Comparison of ENCODE assay signal across 9 cellular contexts in the genomic region with DNA sequence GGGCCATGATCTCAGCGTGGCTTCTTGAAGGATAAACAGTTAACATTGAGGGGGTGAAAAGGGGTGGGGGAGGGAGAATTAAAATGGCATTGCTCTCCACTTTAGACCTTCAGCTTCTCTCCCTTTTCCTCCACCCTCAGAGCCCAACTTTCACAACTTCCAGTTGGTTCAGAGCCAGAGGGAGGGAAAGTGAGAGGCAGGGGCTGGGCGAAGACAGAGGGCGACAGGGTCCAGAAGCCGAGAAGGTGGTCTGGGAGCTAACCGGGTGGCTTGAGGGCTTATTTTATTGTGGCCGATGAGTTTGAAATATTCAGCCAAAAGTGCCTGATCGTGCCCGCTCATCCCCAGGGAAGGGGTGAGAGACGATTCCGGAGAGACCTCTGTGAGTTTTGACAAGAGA. TPM values are rescaled to one million over a fixed set of nuclear protein-coding genes. Genes with fewer than 3 reads are reported as not detected.
DNase-seq lines count a peak whose midpoint lies in the region; ATAC-seq, FAIRE-seq and TF ChIP-seq lines count a peak whose summit lies in the region.
"Had no signal": no experiment of that assay in that cellular context is flagged by ENCODE, and none has a peak within 500 bp of the region (broad histone marks: within the 10 kb centered on the region; RNA-seq: fewer than 3 reads in every experiment).

No MANE protein-coding gene starts in this region.

- H3K27ac ChIP-seq in heart right ventricle (peak overlapping the region; percentile 66 to 97 (median 91)), colonic mucosa (peak overlapping the region; percentile 81), mucosa of rectum (ENCODE audit: low read depth in 2 of 2, low read length in 2 of 2) (peak overlapping the region; percentile 62 to 63), upper lobe of right lung (peak overlapping the region; percentile 89)

- DNase-seq in heart right ventricle (no peak), left ventricle myocardium superior (no peak), colonic mucosa (peak; percentile 21), upper lobe of right lung (no peak), COLO668 (lab: John Stamatoyannopoulos, UW; ENCODE audit: unreplicated experiment) (no peak), frontal cortex (ENCODE audit: low spot score in 2 of 2) (no peak)

- H3K4me3 ChIP-seq in heart right ventricle (peak overlapping the region; percentile 52 to 83 (median 74)), colonic mucosa (peak overlapping the region; percentile 50), mucosa of rectum (ENCODE audit: low read length in 2 of 2) (peak overlapping the region; percentile 79 to 82), upper lobe of right lung (peak overlapping the region; percentile 70)

- WGBS in heart right ventricle, 2 donors, result 9 to 17% methylated on average over 10 of the region's 10 CpGs

- no peak for ATAC-seq in heart right ventricle
- no peak for ATAC-seq in left ventricle myocardium superior
- ATAC-seq in upper lobe of right lung, result no peak
- no peak for ATAC-seq in HG03354 (IDR thresholded peaks at IDR 0.05; ENCODE audit: poor library complexity, severe bottlenecking, unreplicated experiment)

- H3K9ac ChIP-seq in colonic mucosa (ENCODE audit: low read depth in 2 of 2, low read length in 2 of 2) (peak overlapping the region; percentile 19 to 70), mucosa of rectum (ENCODE audit: low read depth in 1 of 2, low read length in 2 of 2) (peak overlapping the region; percentile 32 to 61)

- H3K27me3 ChIP-seq in heart right ventricle (peaks cover 0 to 64% (median 8%) of the 10 kb centered on the region in 7 donors), colonic mucosa (no peaks in the 10 kb centered on the region), mucosa of rectum (ENCODE audit: control insufficient read depth in 2 of 2, insufficient read depth in 2 of 2, low read length in 2 of 2) (peaks cover 15 to 18% of the 10 kb centered on the region in 2 donors), upper lobe of right lung (peaks cover 13% of the 10 kb centered on the region)

- H3K36me3 ChIP-seq in heart right ventricle, result peaks cover 0 to 40% (median 4%) of the 10 kb centered on the region in 9 donors
- H3K36me3 ChIP-seq in colonic mucosa, result no peaks in the 10 kb centered on the region
- H3K36me3 ChIP-seq in mucosa of rectum (ENCODE audit: control insufficient read depth in 2 of 2, insufficient read depth in 2 of 2, low read length in 2 of 2), result peaks cover 0 to 3% of the 10 kb centered on the region in 2 donors
- H3K36me3 ChIP-seq in upper lobe of right lung, result no peaks in the 10 kb centered on the region

- H3K4me1 ChIP-seq in heart right ventricle, result peaks cover 0 to 49% (median 27%) of the 10 kb centered on the region in 9 donors
- peaks cover 4% of the 10 kb centered on the region for H3K4me1 ChIP-seq in colonic mucosa
- peaks cover 18 to 24% of the 10 kb centered on the region in 2 donors for H3K4me1 ChIP-seq in mucosa of rectum (ENCODE audit: control insufficient read depth in 2 of 2, insufficient read depth in 2 of 2, low read length in 2 of 2)
- H3K4me1 ChIP-seq in upper lobe of right lung, result peaks cover 4% of the 10 kb centered on the region

- no peak for TF ChIP-seq CTCF in heart right ventricle (IDR thresholded peaks at IDR 0.05)
- no peak for TF ChIP-seq CTCF in colonic mucosa (IDR thresholded peaks at IDR 0.05)
- TF ChIP-seq CTCF in upper lobe of right lung (IDR thresholded peaks at IDR 0.05), result no peak

- intact Hi-C loops in heart right ventricle (cut with DNase I), result loop anchor here in 6 of 10 donors (5.0 to 10.0 kb wide), 11 partner anchors 60 to 415 kb away; no protein-coding TSS in a partner anchor
- intact Hi-C loops in left ventricle myocardium superior (cut with micrococcal nuclease), result no loop called here
- intact Hi-C loops in colonic mucosa (cut with DNase I), result no loop called here
- intact Hi-C loops in upper lobe of right lung (cut with DNase I), result no loop called here

- no peak for FAIRE-seq in frontal cortex (lab: Jason Lieb, UNC)
- FAIRE-seq: colon had no signal

- H3K9me3 ChIP-seq in heart right ventricle, result no peaks in the 10 kb centered on the region
- H3K9me3 ChIP-seq in colonic mucosa, result no peaks in the 10 kb centered on the region
- no peaks in the 10 kb centered on the region for H3K9me3 ChIP-seq in mucosa of rectum (ENCODE audit: control insufficient read depth in 2 of 2, low read length in 2 of 2)
- no peaks in the 10 kb centered on the region for H3K9me3 ChIP-seq in upper lobe of right lung

RNA-seq across cellular contexts. Expression of gene BMP4, which starts 4.1 kb away (rescaled TPM):
- 10 to 100 TPM in 1 of 10 donors, 1 to 10 TPM in 9; 4.4 to 10.6 (median 5.8) TPM for total RNA-seq in heart right ventricle
- 1 to 10 TPM; 4.7 to 5.0 TPM for polyA plus RNA-seq in heart right ventricle
- 7.1 TPM for total RNA-seq in left ventricle myocardium superior
- 10 to 100 TPM; 11.7 to 14.5 TPM for total RNA-seq in colonic mucosa
- total RNA-seq in upper lobe of right lung, result 12.3 TPM
- total RNA-seq in frontal cortex, result 0.41 TPM

Comparison
In these comparisons a context has a peak if more than half of its experiments do, and no peak if none do; other contexts are left out.
1. intact Hi-C loops: an anchor here in heart right ventricle (5.0 to 10.0 kb wide); none called in left ventricle myocardium superior, colonic mucosa and upper lobe of right lung.